8 cellular contexts compared by ENCODE assay signal in genomic region chr6:35294308-35294945, GRCh38. TPM values are rescaled to one million over a fixed set of nuclear protein-coding genes. Genes with fewer than 3 reads are reported as not detected.
DNase-seq lines count a peak whose midpoint lies in the region; ATAC-seq and TF ChIP-seq lines count a peak whose summit lies in the region.

No MANE protein-coding gene starts in this region.

- H3K4me3 Mint-ChIP-seq in Caco-2 (ENCODE audit: unreplicated experiment): no peak overlapping the region

- POLR2A ChIA-PET in Caco-2 (lab: Charles Lee): no interaction called here

- intact Hi-C loops in Caco-2 (cut with micrococcal nuclease; ENCODE audit: unreplicated experiment): loop anchor here (1.0 to 10.0 kb wide), 3 partner anchors 174 to 440 kb away; partner anchors contain the start of genes ARMC12 and RPL10A

- peaks cover 5% of the 10 kb centered on the region; the same call in 1 of the 2 replicates for H3K4me1 ChIP-seq in Caco-2
- no peaks in the 10 kb centered on the region for H3K4me1 ChIP-seq in RWPE2 (ENCODE audit: insufficient read depth, poor library complexity, severe bottlenecking)

- TF ChIP-seq CTCF in Caco-2 (IDR thresholded peaks at IDR 0.05; ENCODE audit: insufficient read depth in 1 of 2, low read depth in 1 of 2, low read length in 1 of 2, severe bottlenecking in 1 of 2, unreplicated experiment in 1 of 2) (peak; percentile 76 to 83), RWPE2 (IDR thresholded peaks at IDR 0.05; ENCODE audit: poor library complexity, severe bottlenecking) (peak; percentile 83), astrocyte of the spinal cord (IDR thresholded peaks at IDR 0.05; ENCODE audit: low read depth, low read length) (peak; percentile 83)

- CTCF ChIA-PET in Caco-2 (lab: Charles Lee): interaction anchor here (1.4 to 1.7 kb wide), 2 partner anchors 33 to 157 kb away, joined by 4 to 5 read pairs; partner anchors contain the start of gene FANCE

- H3K36me3 Mint-ChIP-seq in Caco-2 (ENCODE audit: insufficient read depth, unreplicated experiment): no peaks in the 10 kb centered on the region

- no peaks in the 10 kb centered on the region for H3K9me3 Mint-ChIP-seq in Caco-2 (ENCODE audit: unreplicated experiment)

- H3K27me3 ChIP-seq in Caco-2 (replicated peaks; ENCODE audit: control insufficient read depth, insufficient read depth, low read length) (no peaks in the 10 kb centered on the region), RWPE2 (ENCODE audit: insufficient read depth, poor library complexity, severe bottlenecking) (no peaks in the 10 kb centered on the region)

- H3K27ac Mint-ChIP-seq in Caco-2 (ENCODE audit: unreplicated experiment): no peak overlapping the region

- peak in 1 of 2 experiments; percentile 56 for DNase-seq in Caco-2
- peak; percentile 26 for DNase-seq in HT1080 (ENCODE audit: low read depth)
- DNase-seq in RWPE2 (ENCODE audit: low spot score): no peak
- DNase-seq in astrocyte of the spinal cord (ENCODE audit: low read depth, low spot score): peak; percentile 33
- peak; percentile 52 for DNase-seq in inferior parietal cortex (ENCODE audit: extremely low spot score)
- DNase-seq in stimulated activated naive CD4-positive, alpha-beta T cell treated with Interleukin-2 at 50 U/mL for 16 hours (lab: John Stamatoyannopoulos, UW): peak; percentile 22
- DNase-seq in RKO (ENCODE audit: low spot score): no peak

- H3K4me3 ChIP-seq in Caco-2 (ENCODE audit: low read depth, low read length): no peak overlapping the region
- H3K4me3 ChIP-seq in RWPE2 (ENCODE audit: severe bottlenecking): no peak overlapping the region
- H3K4me3 ChIP-seq in astrocyte of the spinal cord (ENCODE audit: low read depth, low read length): no peak overlapping the region

- H3K36me3 ChIP-seq in Caco-2 (ENCODE audit: control insufficient read depth, insufficient read depth, low read length) (peaks cover 1% of the 10 kb centered on the region; the same call in 1 of the 2 replicates), RWPE2 (ENCODE audit: low read depth) (no peaks in the 10 kb centered on the region)

- H3K9me3 ChIP-seq in Caco-2 (no peaks in the 10 kb centered on the region), RWPE2 (ENCODE audit: severe bottlenecking) (no peaks in the 10 kb centered on the region)

- no peak overlapping the region for H3K27ac ChIP-seq in RWPE2 (ENCODE audit: poor library complexity, severe bottlenecking)

- in situ Hi-C loops in astrocyte of the spinal cord (cut with HindIII; ENCODE audit: low sequenced_read_pairs): no loop called here

- H3K27me3 Mint-ChIP-seq in Caco-2 (ENCODE audit: insufficient read depth, unreplicated experiment): no peaks in the 10 kb centered on the region

- no peaks in the 10 kb centered on the region for H3K4me1 Mint-ChIP-seq in Caco-2 (ENCODE audit: low read depth, unreplicated experiment)

- no TSS peak for BruUV-seq in Caco-2 (replicated peaks; lab: Mats Ljungman, UMichigan)

- ATAC-seq in RWPE2 (ENCODE audit: low read depth) (no peak), GM18907 (IDR thresholded peaks at IDR 0.05; ENCODE audit: unreplicated experiment) (no peak)

RNA-seq across cellular contexts. Expression of gene DEF6, which starts 3.2 kb away (rescaled TPM):
- 5.6 and 5.7 TPM in 2 replicates for total RNA-seq in Caco-2 (2022)
- 8.9 and 9.1 TPM in 2 replicates for total RNA-seq in HT1080 (2014; rRNA removed; shearing (Covaris generic))
- polyA plus RNA-seq in HT1080 (2015; cell fraction: cytosol; rRNA removed): 7.3 and 11.0 TPM in 2 replicates
- polyA plus RNA-seq in HT1080 (2015; cell fraction: nucleus; rRNA removed): 13.1 and 17.8 TPM in 2 replicates

RNA-seq across cellular contexts. Expression of gene ZNF76, which starts 34.9 kb away (rescaled TPM):
- 22.7 and 24.6 TPM in 2 replicates for total RNA-seq in Caco-2 (2022)
- 11.6 and 14.0 TPM in 2 replicates for total RNA-seq in HT1080 (2014; rRNA removed; shearing (Covaris generic))
- polyA plus RNA-seq in HT1080 (2015; cell fraction: cytosol; rRNA removed): 12.7 and 13.3 TPM in 2 replicates
- polyA plus RNA-seq in HT1080 (2015; cell fraction: nucleus; rRNA removed): 54.2 and 62.8 TPM in 2 replicates

RNA-seq across cellular contexts. Expression of gene PPARD, which starts 47.9 kb away (rescaled TPM):
- total RNA-seq in Caco-2 (2022): 11.3 and 12.0 TPM in 2 replicates
- total RNA-seq in HT1080 (2014; rRNA removed; shearing (Covaris generic)): 11.1 and 13.4 TPM in 2 replicates
- 61.8 and 64.8 TPM in 2 replicates for polyA plus RNA-seq in HT1080 (2015; cell fraction: cytosol; rRNA removed)
- polyA plus RNA-seq in HT1080 (2015; cell fraction: nucleus; rRNA removed): 54.2 and 67.4 TPM in 2 replicates

Comparison
In these comparisons a context has a peak if more than half of its experiments do, and no peak if none do; other contexts are left out.
1. DNase-seq: peak in HT1080 (single experiment), astrocyte of the spinal cord (single experiment), inferior parietal cortex (single experiment) and stimulated activated naive CD4-positive, alpha-beta T cell treated with Interleukin-2 at 50 U/mL for 16 hours (single experiment); none in RWPE2 (single experiment) and RKO (single experiment).
2. Peak in every context shown above with its lines, with median percentiles within 50 percentile points of each other: CTCF ChIP-seq.